13 cellular contexts compared by ENCODE assay signal in genomic region chr15:96054029-96054428, GRCh38.
DNase-seq lines count a peak whose midpoint lies in the region; ATAC-seq and TF ChIP-seq lines count a peak whose summit lies in the region.
"Had no signal": no experiment of that assay in that cellular context is flagged by ENCODE, and none has a peak within 500 bp of the region (broad histone marks: within the 10 kb centered on the region; RNA-seq: fewer than 3 reads in every experiment).

No MANE protein-coding gene starts in this region.

- H3K9me3 ChIP-seq in iPS-18a (ENCODE audit: control insufficient read depth, low read depth, low read length) = no peaks in the 10 kb centered on the region
- no peaks in the 10 kb centered on the region for H3K9me3 ChIP-seq in sigmoid colon
- H3K9me3 ChIP-seq in BE2C = no peaks in the 10 kb centered on the region
- H3K9me3 ChIP-seq in OCI-LY7 (ENCODE audit: low read length) = no peaks in the 10 kb centered on the region

- H3K4me2 ChIP-seq in OCI-LY7 (ENCODE audit: low read length) = no peak overlapping the region

- H3K36me3 ChIP-seq in iPS-18a (ENCODE audit: control insufficient read depth, low read depth, low read length) (no peaks in the 10 kb centered on the region), sigmoid colon (no peaks in the 10 kb centered on the region), BE2C (no peaks in the 10 kb centered on the region), OCI-LY7 (ENCODE audit: insufficient read depth, low read length) (no peaks in the 10 kb centered on the region)

- H2AFZ ChIP-seq in OCI-LY7 (ENCODE audit: low read length) = no peak overlapping the region

- H3K4me1 ChIP-seq in iPS-18a (ENCODE audit: control insufficient read depth, low read depth, low read length) = peaks cover 7% of the 10 kb centered on the region
- peaks cover 0 to 19% (median 16%) of the 10 kb centered on the region in 4 donors for H3K4me1 ChIP-seq in sigmoid colon
- H3K4me1 ChIP-seq in BE2C = no peaks in the 10 kb centered on the region
- no peaks in the 10 kb centered on the region for H3K4me1 ChIP-seq in OCI-LY7 (ENCODE audit: insufficient read depth, low read length, poor library complexity, severe bottlenecking)

- WGBS in sigmoid colon, 2 donors = 34 to 41% methylated on average over 7 of the region's 7 CpGs

- TF ChIP-seq CTCF in VCaP (conservative IDR thresholded peaks at IDR 0.05) = no peak
- no peak for TF ChIP-seq CTCF in sigmoid colon (IDR thresholded peaks at IDR 0.05)
- no peak for TF ChIP-seq CTCF in BE2C (IDR thresholded peaks at IDR 0.05; ENCODE audit: low read depth, low read length)
- TF ChIP-seq CTCF in OCI-LY7 (conservative IDR thresholded peaks at IDR 0.05; ENCODE audit: low read length) = no peak

- H3K27ac ChIP-seq in VCaP = peak overlapping the region; percentile 48
- no peak overlapping the region for H3K27ac ChIP-seq in iPS-18a (ENCODE audit: low read length)
- H3K27ac ChIP-seq in sigmoid colon = peak overlapping the region in 3 of 4 donors; percentile 9 to 55 (median 12)
- no peak overlapping the region for H3K27ac ChIP-seq in OCI-LY7 (ENCODE audit: low read depth, low read length, poor library complexity, severe bottlenecking)

- CTCF ChIA-PET in OCI-LY7 (lab: Charles Lee; ENCODE audit: unreplicated experiment) = no interaction called here

- TF ChIP-seq EP300 in sigmoid colon (IDR thresholded peaks at IDR 0.05) = no peak

- peak; percentile 41 for DNase-seq in ELF-1 (ENCODE audit: low read depth, low spot score)
- no peak for DNase-seq in sigmoid colon
- DNase-seq in BE2C = no peak
- no peak for DNase-seq in OCI-LY7 (ENCODE audit: low spot score)
- DNase-seq: activated gamma-delta T cell; DND-41; effector memory CD8-positive, alpha-beta T cell; SIG-M5; T1000 had no signal

- no peak for TF ChIP-seq POLR2A in sigmoid colon (IDR thresholded peaks at IDR 0.05)

- H4K20me1 ChIP-seq in OCI-LY7 (ENCODE audit: insufficient read depth, low read length) = no peaks in the 10 kb centered on the region

- H3K9ac ChIP-seq in iPS-18a (ENCODE audit: low read length) = no peak overlapping the region

- H3K79me2 ChIP-seq in OCI-LY7 (ENCODE audit: insufficient read depth, low read depth, low read length) = no peaks in the 10 kb centered on the region

- ATAC-seq in GM18867 (IDR thresholded peaks at IDR 0.05; ENCODE audit: unreplicated experiment) (no peak), GM18907 (IDR thresholded peaks at IDR 0.05; ENCODE audit: unreplicated experiment) (no peak)
- ATAC-seq: effector memory CD8-positive, alpha-beta T cell had no signal

- H3K9me2 ChIP-seq in OCI-LY7 (ENCODE audit: insufficient read depth, low read length) = no peaks in the 10 kb centered on the region

- POLR2A ChIA-PET in OCI-LY7 (lab: Charles Lee) = no interaction called here

- intact Hi-C loops in sigmoid colon (cut with DNase I) (loop anchor here (5.0 kb wide), 1 partner anchor 268 kb away; no protein-coding TSS in a partner anchor), OCI-LY7 (cut with micrococcal nuclease; ENCODE audit: unreplicated experiment) (no loop called here)

- H3K27me3 ChIP-seq in iPS-18a (ENCODE audit: control insufficient read depth, insufficient read depth, low read length) (peaks cover 74% of the 10 kb centered on the region), sigmoid colon (no peaks in the 10 kb centered on the region), BE2C (peaks cover 23% of the 10 kb centered on the region)

- BruUV-seq in OCI-LY7 (replicated peaks; lab: Mats Ljungman, UMichigan) = no TSS peak

- peak overlapping the region; percentile 51 for H3K4me3 ChIP-seq in iPS-18a (ENCODE audit: low read length)
- peak overlapping the region in 2 of 4 donors; percentile 31 to 34 for H3K4me3 ChIP-seq in sigmoid colon
- no peak overlapping the region for H3K4me3 ChIP-seq in BE2C (ENCODE audit: low read depth, low read length)
- no peak overlapping the region for H3K4me3 ChIP-seq in OCI-LY7 (ENCODE audit: low read depth, low read length, poor library complexity, severe bottlenecking)

Comparison
In these comparisons a context has a peak if more than half of its experiments do, and no peak if none do; other contexts are left out.
1. H3K27ac ChIP-seq: peak in VCaP (single experiment) and sigmoid colon (3 of 4); none in iPS-18a (single experiment) and OCI-LY7 (single experiment).